Comparison of ENCODE assay signal across 20 cellular contexts in genomic region chr6:116550796-116551195, GRCh38. TPM values are rescaled to one million over a fixed set of nuclear protein-coding genes. Genes with fewer than 3 reads are reported as not detected.
A peak's percentile ranks its signal among the peaks of the same experiment; 100 is the strongest.
DNase-seq lines count a peak whose midpoint lies in the region; ATAC-seq, FAIRE-seq and TF ChIP-seq lines count a peak whose summit lies in the region.
"Had no signal": no experiment of that assay in that cellular context is flagged by ENCODE, and none has a peak within 500 bp of the region (broad histone marks: within the 10 kb centered on the region; RNA-seq: fewer than 3 reads in every experiment).

No MANE protein-coding gene starts in this region.

- H3K27me3 ChIP-seq in bronchial epithelial cell (ENCODE audit: control insufficient read depth, insufficient read depth, low read length) = no peaks in the 10 kb centered on the region

- no peak overlapping the region for H3K4me3 ChIP-seq in bronchial epithelial cell (ENCODE audit: low read depth, low read length)
- H3K4me3 ChIP-seq: PC-9 had no signal

- DNase-seq in HuH-7.5 (ENCODE audit: low spot score) (peak; percentile 34), NCI-H774 (lab: John Stamatoyannopoulos, UW) (peak; percentile 44), bronchial epithelial cell (ENCODE audit: low read depth) (no peak), nephron progenitor cell (no peak), NCI-H1048 (lab: John Stamatoyannopoulos, UW) (no peak), dedifferentiated amniotic fluid mesenchymal stem cell (ENCODE audit: extremely low spot score) (no peak)
- DNase-seq in activated T-cell treated with anti-CD3 and anti-CD28 coated beads, Interleukin-2, amount 50 U/mL, for 24 hours = no peak
- DNase-seq: CD4-positive, CD25-positive, alpha-beta regulatory T cell; DND-41; KBM-7; MM.1S; NCI-H1092; NCI-H1694 treated with DMSO at 0.1 percent for 48 hours; NCI-H446 treated with DMSO at 0.1 percent for 48 hours; NCI-H526 treated with DMSO at 0.1 percent for 48 hours; PC-9; SIG-M5 had no signal

- no peaks in the 10 kb centered on the region for H3K9me3 Mint-ChIP-seq in nephron progenitor cell
- H3K9me3 Mint-ChIP-seq in activated T-cell treated with anti-CD3 and anti-CD28 coated beads, Interleukin-2, amount 50 U/mL, for 24 hours = no peaks in the 10 kb centered on the region
- H3K9me3 Mint-ChIP-seq: CD4-positive, CD25-positive, alpha-beta regulatory T cell had no signal

- TF ChIP-seq CTCF in bronchial epithelial cell (IDR thresholded peaks at IDR 0.05; ENCODE audit: insufficient read depth, low read length, severe bottlenecking) (no peak), nephron progenitor cell (IDR thresholded peaks at IDR 0.05) (no peak)

- H3K4me3 Mint-ChIP-seq in nephron progenitor cell = no peak overlapping the region
- no peak overlapping the region for H3K4me3 Mint-ChIP-seq in activated T-cell treated with anti-CD3 and anti-CD28 coated beads, Interleukin-2, amount 50 U/mL, for 24 hours

- no peaks in the 10 kb centered on the region for H3K36me3 Mint-ChIP-seq in nephron progenitor cell (ENCODE audit: low read depth)
- H3K36me3 Mint-ChIP-seq in activated T-cell treated with anti-CD3 and anti-CD28 coated beads, Interleukin-2, amount 50 U/mL, for 24 hours (ENCODE audit: low read depth) = no peaks in the 10 kb centered on the region
- H3K36me3 Mint-ChIP-seq: CD4-positive, CD25-positive, alpha-beta regulatory T cell had no signal

- peaks cover 10% of the 10 kb centered on the region for H3K4me1 Mint-ChIP-seq in nephron progenitor cell
- H3K4me1 Mint-ChIP-seq in activated T-cell treated with anti-CD3 and anti-CD28 coated beads, Interleukin-2, amount 50 U/mL, for 24 hours (ENCODE audit: low read depth) = no peaks in the 10 kb centered on the region
- H3K4me1 Mint-ChIP-seq: CD4-positive, CD25-positive, alpha-beta regulatory T cell had no signal

- H3K36me3 ChIP-seq in bronchial epithelial cell (ENCODE audit: control insufficient read depth, insufficient read depth, low read length) = no peaks in the 10 kb centered on the region

- H3K27me3 Mint-ChIP-seq in nephron progenitor cell (ENCODE audit: low read depth, poor library complexity) = peaks cover 4% of the 10 kb centered on the region
- H3K27me3 Mint-ChIP-seq in activated T-cell treated with anti-CD3 and anti-CD28 coated beads, Interleukin-2, amount 50 U/mL, for 24 hours = peaks cover 17% of the 10 kb centered on the region

- FAIRE-seq in bronchial epithelial cell (lab: Jason Lieb, UNC) = peak; percentile 40
- FAIRE-seq: GM12891 had no signal

- no peak for ATAC-seq in GM18519 (IDR thresholded peaks at IDR 0.05; ENCODE audit: low FRiP score, unreplicated experiment)
- ATAC-seq: SK-N-SH treated with all-trans-retinoic acid at 6 μM for 48 hours had no signal

- H3K27ac Mint-ChIP-seq in nephron progenitor cell = peak overlapping the region; percentile 43
- no peak overlapping the region for H3K27ac Mint-ChIP-seq in activated T-cell treated with anti-CD3 and anti-CD28 coated beads, Interleukin-2, amount 50 U/mL, for 24 hours
- H3K27ac Mint-ChIP-seq: CD4-positive, CD25-positive, alpha-beta regulatory T cell had no signal

RNA-seq across cellular contexts. Expression of gene CALHM4, which starts 2.8 kb away (rescaled TPM):
- total RNA-seq in bronchial epithelial cell = under 0.01 TPM in 1 of 2 replicates, not detected in the other
- total RNA-seq: CD4-positive, CD25-positive, alpha-beta regulatory T cell; PC-9 had no signal

RNA-seq across cellular contexts. Expression of gene TRAPPC3L, which starts 5.3 kb away (rescaled TPM):
- not detected in 2 replicates for total RNA-seq in bronchial epithelial cell
- total RNA-seq: PC-9 had no signal

RNA-seq across cellular contexts. Expression of gene RWDD1, which starts 20.5 kb away (rescaled TPM):
- 19.5 and 19.6 TPM in 2 replicates for total RNA-seq in bronchial epithelial cell

RNA-seq across cellular contexts. Expression of gene CALHM5, which starts 39.4 kb away (rescaled TPM):
- total RNA-seq in bronchial epithelial cell = under 0.01 TPM in 1 of 2 replicates, not detected in the other
- total RNA-seq: PC-9 had no signal

Comparison
In these comparisons a context has a peak if more than half of its experiments do, and no peak if none do; other contexts are left out.
1. DNase-seq: peak in HuH-7.5 (single experiment) and NCI-H774 (single experiment); none in bronchial epithelial cell (single experiment), nephron progenitor cell (single experiment), NCI-H1048 (single experiment), activated T-cell treated with anti-CD3 and anti-CD28 coated beads, Interleukin-2, amount 50 U/mL, for 24 hours (single experiment) and dedifferentiated amniotic fluid mesenchymal stem cell (single experiment).